ENCODE assay signal across 22 cellular contexts in genomic region chr9:124590886-124591641, GRCh38.
DNase-seq lines count a peak whose midpoint lies in the region; ATAC-seq and TF ChIP-seq lines count a peak whose summit lies in the region.
"Had no signal": no experiment of that assay in that cellular context is flagged by ENCODE, and none has a peak within 500 bp of the region (broad histone marks: within the 10 kb centered on the region; RNA-seq: fewer than 3 reads in every experiment).

No MANE protein-coding gene starts in this region.

- H3K9me3 ChIP-seq in H9 (ENCODE audit: control insufficient read depth, low read depth, low read length) (no peaks in the 10 kb centered on the region), endodermal cell (ENCODE audit: control insufficient read depth, low read length) (no peaks in the 10 kb centered on the region), left lung (no peaks in the 10 kb centered on the region)
- H3K9me3 ChIP-seq: MG63 had no signal

- H3K23me2 ChIP-seq in H9 (ENCODE audit: insufficient read length, low read depth, low read length, poor library complexity, severe bottlenecking) = peaks cover 2% of the 10 kb centered on the region

- peaks cover 24% of the 10 kb centered on the region; the same call in 1 of the 2 replicates for H3K4me1 ChIP-seq in H9 (ENCODE audit: insufficient read depth, low read length)
- peaks cover 16% of the 10 kb centered on the region for H3K4me1 ChIP-seq in endodermal cell (ENCODE audit: control insufficient read depth, insufficient read depth, low read length)
- peaks cover 0 to 9% of the 10 kb centered on the region in 2 donors for H3K4me1 ChIP-seq in left lung

- no peak overlapping the region for H3K23ac ChIP-seq in H9 (ENCODE audit: insufficient read length, low read depth, low read length)

- WGBS in H9 (ENCODE audit: extremely low coverage, insufficient read length, low lambda C conversion rate) = no CpG with 5 or more reads among the region's 6 CpGs
- WGBS in endodermal cell (ENCODE audit: insufficient coverage in 1 of 2, insufficient read length in 1 of 2), 2 experiments = 88 to 92% methylated on average over 4 to 6 of the region's 6 CpGs

- no peak overlapping the region; a peak in 1 of 5 replicates for H3K4me3 Mint-ChIP-seq in H9
- no peak overlapping the region for H3K4me3 Mint-ChIP-seq in endodermal cell
- H3K4me3 Mint-ChIP-seq in neural crest cell = peak overlapping the region; percentile 88
- H3K4me3 Mint-ChIP-seq: activated naive CD8-positive, alpha-beta T cell treated with anti-CD3 and anti-CD28 coated beads, Interleukin-2, amount 10 ng/mL, durations not matched to agents 7 days and 5 days; naive thymus-derived CD4-positive, alpha-beta T cell had no signal

- TF ChIP-seq CTCF in H9 (conservative IDR thresholded peaks at IDR 0.05) = no peak
- TF ChIP-seq CTCF in endodermal cell (conservative IDR thresholded peaks at IDR 0.05) = no peak
- TF ChIP-seq CTCF in neural crest cell (conservative IDR thresholded peaks at IDR 0.05) = no peak
- no peak for TF ChIP-seq CTCF in left lung (IDR thresholded peaks at IDR 0.05)

- no peak overlapping the region for H3K56ac ChIP-seq in H9 (ENCODE audit: insufficient read length, low read depth, low read length)

- peaks cover 0 to 6% (median 6%) of the 10 kb centered on the region in 3 experiments; a peak in 5 of 7 replicates for H3K36me3 Mint-ChIP-seq in H9 (ENCODE audit: insufficient read depth in 1 of 3, low read depth in 3 of 3)
- peaks cover 19% of the 10 kb centered on the region for H3K36me3 Mint-ChIP-seq in endodermal cell (ENCODE audit: low read depth)
- H3K36me3 Mint-ChIP-seq in neural crest cell (ENCODE audit: low read depth) = peaks cover 2% of the 10 kb centered on the region
- H3K36me3 Mint-ChIP-seq: activated naive CD8-positive, alpha-beta T cell treated with anti-CD3 and anti-CD28 coated beads, Interleukin-2, amount 10 ng/mL, durations not matched to agents 7 days and 5 days; naive thymus-derived CD4-positive, alpha-beta T cell had no signal

- H3K36me3 ChIP-seq in endodermal cell (ENCODE audit: control insufficient read depth, insufficient read depth, low read length) (peaks cover 3% of the 10 kb centered on the region), left lung (no peaks in the 10 kb centered on the region)
- H3K36me3 ChIP-seq: MG63 had no signal

- H3T11ph ChIP-seq in H9 (ENCODE audit: low read length) = no peak overlapping the region

- no peak overlapping the region for H2BK120ac ChIP-seq in H9 (ENCODE audit: low read depth, low read length, poor library complexity, severe bottlenecking)

- H4K5ac ChIP-seq in H9 (ENCODE audit: insufficient read length, low read depth, low read length) = no peak overlapping the region

- intact Hi-C loops in left lung (cut with DNase I) = no loop called here

- no peak overlapping the region for H3K9ac ChIP-seq in H9 (ENCODE audit: extremely low read depth, insufficient read length, low read length)
- H3K9ac ChIP-seq in endodermal cell (ENCODE audit: extremely low read depth, low read length, poor library complexity, severe bottlenecking) = no peak overlapping the region

- no peak overlapping the region for H2AK5ac ChIP-seq in H9 (ENCODE audit: insufficient read length, low read length)

- no peak overlapping the region for H4K8ac ChIP-seq in H9 (replicated peaks; ENCODE audit: insufficient read length, low read depth, low read length)

- H3K27me3 ChIP-seq in H9 (ENCODE audit: insufficient read depth, low read length) = no peaks in the 10 kb centered on the region
- no peaks in the 10 kb centered on the region for H3K27me3 ChIP-seq in endodermal cell (ENCODE audit: control insufficient read depth, insufficient read depth, low read length, poor library complexity, severe bottlenecking)
- H3K27me3 ChIP-seq in left lung = no peaks in the 10 kb centered on the region
- H3K27me3 ChIP-seq: dorsolateral prefrontal cortex, MG63 had no signal

- no peak overlapping the region for H3K27ac ChIP-seq in H9 (ENCODE audit: insufficient read length, low read depth, low read length)
- peak overlapping the region; percentile 46 for H3K27ac ChIP-seq in endodermal cell (ENCODE audit: low read depth, low read length)
- H3K27ac ChIP-seq in left lung = no peak overlapping the region
- H3K27ac ChIP-seq: dorsolateral prefrontal cortex had no signal

- peaks cover 0 to 3% of the 10 kb centered on the region in 2 experiments; a peak in 1 of 5 replicates for H3K9me3 Mint-ChIP-seq in H9
- no peaks in the 10 kb centered on the region for H3K9me3 Mint-ChIP-seq in endodermal cell
- no peaks in the 10 kb centered on the region for H3K9me3 Mint-ChIP-seq in neural crest cell
- H3K9me3 Mint-ChIP-seq: activated naive CD8-positive, alpha-beta T cell treated with anti-CD3 and anti-CD28 coated beads, Interleukin-2, amount 10 ng/mL, durations not matched to agents 7 days and 5 days; naive thymus-derived CD4-positive, alpha-beta T cell had no signal

- H3K14ac ChIP-seq in H9 (ENCODE audit: insufficient read depth, low read length) = no peak overlapping the region

- DNase-seq in H9 (no peak), NCI-H2196 treated with DMSO at 0.1 percent for 48 hours (lab: John Stamatoyannopoulos, UW; ENCODE audit: unreplicated experiment) (peak; percentile 9), endodermal cell (no peak), neural crest cell (ENCODE audit: low read depth, low spot score) (no peak), NCI-H1436 (lab: John Stamatoyannopoulos, UW) (no peak), left lung (no peak)
- no peak for DNase-seq in activated CD4-positive, CD25-positive, alpha-beta regulatory T cell treated with anti-CD3 and anti-CD28 coated beads, Interleukin-2, amount 50 U/mL, for 72 hours
- DNase-seq: activated CD4-positive, CD25-positive, alpha-beta regulatory T cell; activated CD8-positive, alpha-beta memory T cell treated with anti-CD3 and anti-CD28 coated beads for 24 hours; activated naive CD8-positive, alpha-beta T cell treated with anti-CD3 and anti-CD28 coated beads, Interleukin-2, amount 10 ng/mL, durations not matched to agents 7 days and 5 days; dorsolateral prefrontal cortex; head of caudate nucleus; islet precursor cell; MG63; naive thymus-derived CD4-positive, alpha-beta T cell; NCI-H187 treated with DMSO at 0.1 percent for 48 hours; NCI-H526; stimulated activated CD4-positive, alpha-beta T cell treated with anti-CD3 and anti-CD28 coated beads, Interleukin-4, amount 100 ng/mL, for 4 hours; substantia nigra had no signal

- H3K79me2 ChIP-seq in H9 (ENCODE audit: insufficient read depth, low read length) = no peaks in the 10 kb centered on the region; the same call in 1 of the 2 replicates

- peaks cover 3% of the 10 kb centered on the region for H3K79me1 ChIP-seq in H9 (ENCODE audit: insufficient read depth, low read depth, low read length, poor library complexity, severe bottlenecking)

- H2BK12ac ChIP-seq in H9 (ENCODE audit: insufficient read length, low read depth, low read length) = no peak overlapping the region

- no peak overlapping the region for H3K4me3 ChIP-seq in endodermal cell (ENCODE audit: low read length)
- no peak overlapping the region for H3K4me3 ChIP-seq in left lung
- H3K4me3 ChIP-seq: dorsolateral prefrontal cortex, MG63, skin epidermis had no signal

- peaks cover 75 to 77% of the 10 kb centered on the region in 2 experiments for H3K4me1 Mint-ChIP-seq in H9
- H3K4me1 Mint-ChIP-seq in endodermal cell = peaks cover 58% of the 10 kb centered on the region
- H3K4me1 Mint-ChIP-seq in neural crest cell = peaks cover 76% of the 10 kb centered on the region
- H3K4me1 Mint-ChIP-seq: naive thymus-derived CD4-positive, alpha-beta T cell had no signal

- H4K20me1 ChIP-seq in H9 (ENCODE audit: control insufficient read depth, insufficient read depth, insufficient read length) = no peaks in the 10 kb centered on the region

- H3K4me2 ChIP-seq in H9 (ENCODE audit: insufficient read depth, insufficient read length, low read length) = no peak overlapping the region

- H3K27ac Mint-ChIP-seq in H9 = peak overlapping the region; percentile 52 to 92 (median 81); a peak in 5 of 7 replicates
- peak overlapping the region; percentile 36 for H3K27ac Mint-ChIP-seq in endodermal cell
- H3K27ac Mint-ChIP-seq in neural crest cell (ENCODE audit: unreplicated experiment) = peak overlapping the region; percentile 17
- H3K27ac Mint-ChIP-seq: activated naive CD8-positive, alpha-beta T cell treated with anti-CD3 and anti-CD28 coated beads, Interleukin-2, amount 10 ng/mL, durations not matched to agents 7 days and 5 days; naive thymus-derived CD4-positive, alpha-beta T cell had no signal

- no peak overlapping the region for H2BK5ac ChIP-seq in H9 (ENCODE audit: insufficient read length, low read length)

- H4K91ac ChIP-seq in H9 (ENCODE audit: insufficient read length, low read depth, low read length) = no peak overlapping the region

- no peak for ATAC-seq in HG03095 (IDR thresholded peaks at IDR 0.05; ENCODE audit: unreplicated experiment)
- ATAC-seq in left lung = no peak
- ATAC-seq: HepG2; naive thymus-derived CD4-positive, alpha-beta T cell had no signal

- H3K18ac ChIP-seq in H9 (ENCODE audit: insufficient read length, low read depth, low read length) = no peak overlapping the region

- no peaks in the 10 kb centered on the region; the same call in 1 of the 2 replicates for H3K27me3 Mint-ChIP-seq in H9 (ENCODE audit: low read depth)
- H3K27me3 Mint-ChIP-seq in endodermal cell (ENCODE audit: insufficient read depth) = no peaks in the 10 kb centered on the region
- H3K27me3 Mint-ChIP-seq in neural crest cell (ENCODE audit: low read depth) = peaks cover 7% of the 10 kb centered on the region

- no peak overlapping the region for H3K4ac ChIP-seq in H9 (ENCODE audit: low read depth, low read length)

- H2BK20ac ChIP-seq in H9 (ENCODE audit: low read depth, low read length, poor library complexity, severe bottlenecking) = no peak overlapping the region

- H2BK15ac ChIP-seq in H9 (ENCODE audit: low read depth, low read length) = no peak overlapping the region

- H2AFZ ChIP-seq in H9 (ENCODE audit: low read length) = no peak overlapping the region

Comparison
In these comparisons a context has a peak if more than half of its experiments do, and no peak if none do; other contexts are left out.
1. H3K27ac Mint-ChIP-seq: peak in every context shown above with its lines; median percentile 81 in H9; 36 in endodermal cell; 17 in neural crest cell.